2 cellular contexts compared by ENCODE assay signal in genomic region chr13:96473463-96474157, GRCh38.
TF ChIP-seq lines count a peak whose summit lies in the region.

No MANE protein-coding gene starts in this region.

TF ChIP-seq in GM23338, 12 proteins besides CTCF, POLR2A, EP300 and RAD21:
- no peak for TF ChIP-seq ZNF462 (CRISPR knock-in tag; IDR thresholded peaks at IDR 0.05)
- no peak for TF ChIP-seq NANOG (IDR thresholded peaks at IDR 0.05; ENCODE audit: borderline replicate concordance)
- no peak for TF ChIP-seq POLR2AphosphoS5 (IDR thresholded peaks at IDR 0.05; ENCODE audit: low read depth)
- TF ChIP-seq ZNF331 (CRISPR knock-in tag; IDR thresholded peaks at IDR 0.05; ENCODE audit: low read depth) = no peak

TF ChIP-seq in neural cell, 6 proteins besides CTCF, POLR2A, EP300 and RAD21:
- TF ChIP-seq REST (IDR thresholded peaks at IDR 0.05; ENCODE audit: borderline replicate concordance) (peak; percentile 90), EZH2 (IDR thresholded peaks at IDR 0.05; ENCODE audit: borderline replicate concordance, insufficient read depth, low read length, poor library complexity, severe bottlenecking) (no peak)
